ENCODE assay signal across 33 cellular contexts in genomic region chr1:177063648-177064047, GRCh38.
"Had no signal": no experiment of that assay in that cellular context is flagged by ENCODE, and none has a peak within 500 bp of the region (broad histone marks: within the 10 kb centered on the region; RNA-seq: fewer than 3 reads in every experiment).

No MANE protein-coding gene starts in this region.

- H3K27ac Mint-ChIP-seq: activated B cell treated with CpG ODN at 0.5 μM for 24 hours; activated CD4-positive, alpha-beta memory T cell treated with anti-CD3 and anti-CD28 coated beads for 36 hours; activated CD4-positive, alpha-beta T cell treated with anti-CD3 and anti-CD28 coated beads, Interleukin-2, amount 10 ng/mL, durations not matched to agents 24 days and 14 days; activated CD8-positive, alpha-beta T cell treated with anti-CD3 and anti-CD28 coated beads for 36 hours; activated naive CD4-positive, alpha-beta T cell treated with anti-CD3 and anti-CD28 coated beads for 36 hours; activated naive CD4-positive, alpha-beta T cell treated with anti-CD3 and anti-CD28 coated beads, Interleukin-2, amount 50 U/mL, for 72 hours; activated naive CD8-positive, alpha-beta T cell treated with anti-CD3 and anti-CD28 coated beads for 36 hours; activated T-cell treated with anti-CD3 and anti-CD28 coated beads, Interleukin-2, amount 50 U/mL, for 72 hours; activated T-helper 1 cell treated with anti-CD3 and anti-CD28 coated beads, Interleukin-12 subunit alpha, Interleukin-12 subunit beta, Interleukin-2, Interleukin-4 antibody, amounts not matched to agents 30 ng/mL and 10 ng/mL and 1 ng/mL, durations not matched to agents 14 hours and 24 hours and 36 hours; activated T-helper 17 cell treated with anti-CD3 and anti-CD28 coated beads, Interleukin-2, amount 50 U/mL, for 72 hours; T-helper 2 cell treated with Interferon-gamma antibody and Interleukin-4, amounts not matched to agents 5 μg/mL and 100 μg/mL, for 36 hours had no signal

- ATAC-seq: activated CD8-positive, alpha-beta T cell treated with anti-CD3 and anti-CD28 coated beads for 36 hours; activated naive CD4-positive, alpha-beta T cell treated with anti-CD3 and anti-CD28 coated beads, Interleukin-2, amount 50 U/mL, for 72 hours; activated T-cell treated with anti-CD3 and anti-CD28 coated beads, Interleukin-2, amount 50 U/mL, for 4 hours; activated T-cell treated with anti-CD3 and anti-CD28 coated beads, Interleukin-2, amount 50 U/mL, for 72 hours; activated T-helper 17 cell treated with anti-CD3 and anti-CD28 coated beads, Interleukin-2, amount 50 U/mL, for 72 hours; body of pancreas had no signal

- H3K4me3 Mint-ChIP-seq: activated B cell treated with CpG ODN at 0.5 μM for 24 hours; activated CD4-positive, alpha-beta memory T cell treated with anti-CD3 and anti-CD28 coated beads for 36 hours; activated CD4-positive, alpha-beta T cell treated with anti-CD3 and anti-CD28 coated beads, Interleukin-2, amount 10 ng/mL, durations not matched to agents 24 days and 14 days; activated CD8-positive, alpha-beta T cell treated with anti-CD3 and anti-CD28 coated beads for 36 hours; activated naive CD4-positive, alpha-beta T cell treated with anti-CD3 and anti-CD28 coated beads for 36 hours; activated naive CD8-positive, alpha-beta T cell treated with anti-CD3 and anti-CD28 coated beads for 36 hours; activated T-cell treated with anti-CD3 and anti-CD28 coated beads, Interleukin-2, amount 50 U/mL, for 4 hours; activated T-cell treated with anti-CD3 and anti-CD28 coated beads, Interleukin-2, amount 50 U/mL, for 72 hours; activated T-helper 1 cell treated with anti-CD3 and anti-CD28 coated beads, Interleukin-12 subunit alpha, Interleukin-12 subunit beta, Interleukin-2, Interleukin-4 antibody, amounts not matched to agents 30 ng/mL and 10 ng/mL and 1 ng/mL, durations not matched to agents 14 hours and 24 hours and 36 hours; activated T-helper 17 cell treated with anti-CD3 and anti-CD28 coated beads, Interleukin-2, amount 50 U/mL, for 72 hours; T-helper 2 cell treated with Interferon-gamma antibody and Interleukin-4, amounts not matched to agents 5 μg/mL and 100 μg/mL, for 36 hours had no signal

- H3K9me3 Mint-ChIP-seq: activated B cell treated with CpG ODN at 0.5 μM for 24 hours; activated CD4-positive, alpha-beta memory T cell treated with anti-CD3 and anti-CD28 coated beads for 36 hours; activated CD4-positive, alpha-beta T cell treated with anti-CD3 and anti-CD28 coated beads, Interleukin-2, amount 10 ng/mL, durations not matched to agents 24 days and 14 days; activated CD8-positive, alpha-beta T cell treated with anti-CD3 and anti-CD28 coated beads for 36 hours; activated naive CD4-positive, alpha-beta T cell treated with anti-CD3 and anti-CD28 coated beads for 36 hours; activated T-cell treated with anti-CD3 and anti-CD28 coated beads, Interleukin-2, amount 50 U/mL, for 4 hours; activated T-helper 1 cell treated with anti-CD3 and anti-CD28 coated beads, Interleukin-12 subunit alpha, Interleukin-12 subunit beta, Interleukin-2, Interleukin-4 antibody, amounts not matched to agents 30 ng/mL and 10 ng/mL and 1 ng/mL, durations not matched to agents 14 hours and 24 hours and 36 hours; activated T-helper 17 cell treated with anti-CD3 and anti-CD28 coated beads, Interleukin-2, amount 50 U/mL, for 72 hours; T-helper 2 cell treated with Interferon-gamma antibody and Interleukin-4, amounts not matched to agents 5 μg/mL and 100 μg/mL, for 36 hours had no signal

- DNase-seq: activated B cell treated with CpG ODN at 0.5 μM for 24 hours; activated CD4-positive, alpha-beta memory T cell treated with anti-CD3 and anti-CD28 coated beads for 36 hours; activated CD4-positive, alpha-beta T cell treated with anti-CD3 and anti-CD28 coated beads for 4 hours; activated CD4-positive, alpha-beta T cell treated with anti-CD3 and anti-CD28 coated beads, Interleukin-2, amount 10 ng/mL, durations not matched to agents 24 days and 14 days; activated CD4-positive, alpha-beta T cell treated with anti-CD3 and anti-CD28 coated beads, Interleukin-2, amount 50 U/mL, for 1 hour; activated CD4-positive, alpha-beta T cell treated with anti-CD3 and anti-CD28 coated beads, Interleukin-2, amount 50 U/mL, for 4 hours; activated CD4-positive, CD25-positive, alpha-beta regulatory T cell treated with anti-CD3 and anti-CD28 coated beads, Interleukin-2, amount 50 U/mL, for 72 hours; activated CD8-positive, alpha-beta memory T cell treated with anti-CD3 and anti-CD28 coated beads, Interleukin-2, amount 50 U/mL, for 4 hours; activated CD8-positive, alpha-beta T cell treated with anti-CD3 and anti-CD28 coated beads for 36 hours; activated effector memory CD4-positive, alpha-beta T cell treated with anti-CD3 and anti-CD28 coated beads, Interleukin-2, amount 50 U/mL, for 16 hours; activated gamma-delta T cell treated with Interleukin-2 at 50 U/mL for 16 hours; activated naive CD4-positive, alpha-beta T cell; activated naive CD4-positive, alpha-beta T cell treated with anti-CD3 and anti-CD28 coated beads for 36 hours; activated naive CD4-positive, alpha-beta T cell treated with anti-CD3 and anti-CD28 coated beads, Interleukin-2, amount 50 U/mL, for 16 hours; activated naive CD8-positive, alpha-beta T cell treated with anti-CD3 and anti-CD28 coated beads for 36 hours; activated T-cell treated with anti-CD3 and anti-CD28 coated beads for 4 hours; activated T-cell treated with anti-CD3 and anti-CD28 coated beads, Interleukin-2, amount 50 U/mL, for 1 hour; activated T-cell treated with anti-CD3 and anti-CD28 coated beads, Interleukin-2, amount 50 U/mL, for 4 hours; activated T-cell treated with anti-CD3 and anti-CD28 coated beads, Interleukin-2, amount 50 U/mL, for 72 hours; adrenal gland; amniotic stem cell; aorta; body of pancreas; brain microvascular endothelial cell; central memory CD4-positive, alpha-beta T cell; T-helper 2 cell; T-helper 9 cell had no signal

- H3K4me3 ChIP-seq: adrenal gland, body of pancreas, breast epithelium had no signal

- H3K9me3 ChIP-seq: adrenal gland, body of pancreas, breast epithelium had no signal

- H3K36me3 ChIP-seq: adrenal gland, brain microvascular endothelial cell, breast epithelium had no signal

- H3K27me3 Mint-ChIP-seq: activated CD4-positive, alpha-beta memory T cell treated with anti-CD3 and anti-CD28 coated beads for 36 hours; activated CD4-positive, alpha-beta T cell treated with anti-CD3 and anti-CD28 coated beads, Interleukin-2, amount 10 ng/mL, durations not matched to agents 24 days and 14 days; activated CD8-positive, alpha-beta T cell treated with anti-CD3 and anti-CD28 coated beads for 36 hours; activated T-helper 17 cell treated with anti-CD3 and anti-CD28 coated beads, Interleukin-2, amount 50 U/mL, for 72 hours had no signal

- H3K4me1 Mint-ChIP-seq: activated B cell treated with CpG ODN at 0.5 μM for 24 hours; activated CD4-positive, alpha-beta T cell treated with anti-CD3 and anti-CD28 coated beads, Interleukin-2, amount 10 ng/mL, durations not matched to agents 24 days and 14 days; activated naive CD8-positive, alpha-beta T cell treated with anti-CD3 and anti-CD28 coated beads for 36 hours; activated T-helper 17 cell treated with anti-CD3 and anti-CD28 coated beads, Interleukin-2, amount 50 U/mL, for 72 hours had no signal

- H3K36me3 Mint-ChIP-seq: activated CD4-positive, alpha-beta memory T cell treated with anti-CD3 and anti-CD28 coated beads for 36 hours; activated naive CD4-positive, alpha-beta T cell treated with anti-CD3 and anti-CD28 coated beads, Interleukin-2, amount 50 U/mL, for 72 hours; activated naive CD8-positive, alpha-beta T cell treated with anti-CD3 and anti-CD28 coated beads for 36 hours had no signal

- H3K4me1 ChIP-seq: adrenal gland, body of pancreas, breast epithelium had no signal

- H3K27ac ChIP-seq: body of pancreas, brain microvascular endothelial cell, breast epithelium, VCaP had no signal
